Comparison of ENCODE assay signal across 9 cellular contexts in genomic region chr1:32652244-32652962, GRCh38. TPM values are rescaled to one million over a fixed set of nuclear protein-coding genes. Genes with fewer than 3 reads are reported as not detected.
DNase-seq lines count a peak whose midpoint lies in the region; ATAC-seq and TF ChIP-seq lines count a peak whose summit lies in the region.
"Had no signal": no experiment of that assay in that cellular context is flagged by ENCODE, and none has a peak within 500 bp of the region (broad histone marks: within the 10 kb centered on the region; RNA-seq: fewer than 3 reads in every experiment).

No MANE protein-coding gene starts in this region.

- TF ChIP-seq CTCF in CD8-positive, alpha-beta T cell (IDR thresholded peaks at IDR 0.05): no peak

- H4K8ac ChIP-seq in neuronal stem cell (ENCODE audit: low read depth, low read length): no peak overlapping the region

- peak overlapping the region; percentile 82 for H3K4me3 ChIP-seq in CD8-positive, alpha-beta T cell (ENCODE audit: low read depth, low read length)
- no peak overlapping the region for H3K4me3 ChIP-seq in effector memory CD4-positive, alpha-beta T cell (ENCODE audit: insufficient read depth, low read depth, low read length, poor library complexity, severe bottlenecking)
- peak overlapping the region in 1 of 2 donors; percentile 79 for H3K4me3 ChIP-seq in neuronal stem cell (ENCODE audit: low read length in 2 of 2)

- H3K23ac ChIP-seq in neuronal stem cell (ENCODE audit: low read depth, low read length, poor library complexity): no peak overlapping the region

- H3K4me1 Mint-ChIP-seq in CD8-positive, alpha-beta T cell (ENCODE audit: low read depth): peaks cover 66% of the 10 kb centered on the region

- no peak overlapping the region for H3K27ac ChIP-seq in CD8-positive, alpha-beta T cell (ENCODE audit: low read depth, low read length)
- H3K27ac ChIP-seq in effector memory CD4-positive, alpha-beta T cell (ENCODE audit: insufficient read depth, low read length, poor library complexity, severe bottlenecking): peak overlapping the region; percentile 92
- no peak overlapping the region for H3K27ac ChIP-seq in neuronal stem cell (replicated peaks; ENCODE audit: low read length)

- H3K9ac ChIP-seq in neuronal stem cell (ENCODE audit: low read depth, low read length, poor library complexity): no peak overlapping the region

- H3K27me3 Mint-ChIP-seq in CD8-positive, alpha-beta T cell (ENCODE audit: low read depth): no peaks in the 10 kb centered on the region

- ATAC-seq in CD8-positive, alpha-beta T cell: no peak
- ATAC-seq in GM21381 (IDR thresholded peaks at IDR 0.05; ENCODE audit: unreplicated experiment) (no peak), GM21825 (IDR thresholded peaks at IDR 0.05; ENCODE audit: unreplicated experiment) (no peak), GM21360 (IDR thresholded peaks at IDR 0.05; ENCODE audit: unreplicated experiment) (no peak)

- no peak overlapping the region for H2BK12ac ChIP-seq in neuronal stem cell (ENCODE audit: low read length)

- no peaks in the 10 kb centered on the region for H3K9me3 ChIP-seq in CD8-positive, alpha-beta T cell (ENCODE audit: low read length)
- H3K9me3 ChIP-seq in effector memory CD4-positive, alpha-beta T cell (ENCODE audit: control insufficient read depth, low read length): no peaks in the 10 kb centered on the region
- peaks cover 0 to 7% of the 10 kb centered on the region in 2 donors for H3K9me3 ChIP-seq in neuronal stem cell (replicated peaks in 1 of 2; ENCODE audit: control insufficient read depth in 2 of 2, insufficient read depth in 1 of 2, low read depth in 1 of 2, low read length in 2 of 2)

- H2BK5ac ChIP-seq in neuronal stem cell (ENCODE audit: low read length): no peak overlapping the region

- H3K79me1 ChIP-seq in neuronal stem cell (ENCODE audit: low read depth, low read length): peaks cover 4% of the 10 kb centered on the region

- intact Hi-C loops in CD8-positive, alpha-beta T cell (cut with DNase I, micrococcal nuclease): loop anchor here (5.0 to 10.0 kb wide), 2 partner anchors 635 to 1358 kb away; partner anchors contain the start of genes SNRNP40 (in 1 of the 2) and ZCCHC17 (in 1 of the 2)

- no peaks in the 10 kb centered on the region for H3K27me3 ChIP-seq in CD8-positive, alpha-beta T cell (ENCODE audit: insufficient read depth, low read length)
- no peaks in the 10 kb centered on the region for H3K27me3 ChIP-seq in effector memory CD4-positive, alpha-beta T cell (replicated peaks; ENCODE audit: control insufficient read depth, insufficient read depth, low read length, poor library complexity, severe bottlenecking)
- no peaks in the 10 kb centered on the region for H3K27me3 ChIP-seq in neuronal stem cell (ENCODE audit: control insufficient read depth in 3 of 3, insufficient read depth in 3 of 3, low read depth in 1 of 3, low read length in 3 of 3)

- H3K18ac ChIP-seq in neuronal stem cell (ENCODE audit: low read length): no peak overlapping the region

- no CpG with 5 or more reads among the region's 16 CpGs for WGBS in neuronal stem cell (ENCODE audit: extremely low coverage in 2 of 2, insufficient read length in 2 of 2, insufficient replicate concordance in 1 of 2), 2 donors

- no peak overlapping the region for H2AK5ac ChIP-seq in neuronal stem cell (ENCODE audit: low read depth, low read length)

- H3K4me2 ChIP-seq in neuronal stem cell (ENCODE audit: insufficient read depth, low read length, poor library complexity, severe bottlenecking): peak overlapping the region; percentile 71

- H2AFZ ChIP-seq in neuronal stem cell (ENCODE audit: low read length): no peak overlapping the region

- H3K27ac Mint-ChIP-seq in CD8-positive, alpha-beta T cell: peak overlapping the region; percentile 99

- POLR2A ChIA-PET in CD8-positive, alpha-beta T cell (lab: Charles Lee): no interaction called here

- H4K91ac ChIP-seq in neuronal stem cell (ENCODE audit: low read depth, low read length, poor library complexity): no peak overlapping the region

- no peak overlapping the region for H2BK15ac ChIP-seq in neuronal stem cell (ENCODE audit: low read length)

- H3K4ac ChIP-seq in neuronal stem cell (ENCODE audit: low read length): no peak overlapping the region

- no peak for DNase-seq in CD8-positive, alpha-beta T cell
- DNase-seq in NCI-H69 (lab: John Stamatoyannopoulos, UW): peak; percentile 4
- DNase-seq in effector memory CD4-positive, alpha-beta T cell: no peak
- DNase-seq in neuronal stem cell (ENCODE audit: low spot score): no peak
- no peak for DNase-seq in NCI-H1048 (lab: John Stamatoyannopoulos, UW)
- DNase-seq: NCI-H526 treated with DMSO at 0.1 percent for 48 hours had no signal

- peak overlapping the region; percentile 93 for H3K4me3 Mint-ChIP-seq in CD8-positive, alpha-beta T cell

- CTCF ChIA-PET in CD8-positive, alpha-beta T cell (lab: Charles Lee): interaction anchor here (0.6 kb wide), 1 partner anchor 543 kb away, joined by 3 read pairs; no protein-coding TSS in a partner anchor

- no peak overlapping the region for H3K14ac ChIP-seq in neuronal stem cell (ENCODE audit: low read length)

- H3K4me1 ChIP-seq in CD8-positive, alpha-beta T cell (ENCODE audit: insufficient read depth, low read length): peaks cover 53% of the 10 kb centered on the region
- H3K4me1 ChIP-seq in effector memory CD4-positive, alpha-beta T cell (ENCODE audit: control insufficient read depth, insufficient read depth, low read length, poor library complexity, severe bottlenecking): peaks cover 20% of the 10 kb centered on the region
- H3K4me1 ChIP-seq in neuronal stem cell (ENCODE audit: control insufficient read depth in 2 of 2, insufficient read depth in 1 of 2, low read depth in 1 of 2, low read length in 2 of 2): peaks cover 5% of the 10 kb centered on the region in 2 donors

- no peaks in the 10 kb centered on the region for H3K9me3 Mint-ChIP-seq in CD8-positive, alpha-beta T cell

- H3K36me3 ChIP-seq in CD8-positive, alpha-beta T cell (ENCODE audit: insufficient read depth, low read length): peaks cover 18% of the 10 kb centered on the region
- H3K36me3 ChIP-seq in effector memory CD4-positive, alpha-beta T cell (ENCODE audit: control insufficient read depth, insufficient read depth, low read length): peaks cover 16% of the 10 kb centered on the region
- peaks cover 24 to 64% of the 10 kb centered on the region in 2 donors for H3K36me3 ChIP-seq in neuronal stem cell (replicated peaks in 1 of 2; ENCODE audit: control insufficient read depth in 2 of 2, insufficient read depth in 2 of 2, low read length in 2 of 2)

- H2BK120ac ChIP-seq in neuronal stem cell (ENCODE audit: low read depth, low read length): no peak overlapping the region

- H3K36me3 Mint-ChIP-seq in CD8-positive, alpha-beta T cell: peaks cover 60% of the 10 kb centered on the region

RNA-seq across cellular contexts. Expression of gene RBBP4, which starts 1.4 kb away (rescaled TPM):
- 100 to 1,000 TPM; 109 to 121 TPM for total RNA-seq in CD8-positive, alpha-beta T cell
- 209 TPM for polyA plus RNA-seq in neuronal stem cell (2013, experiment 1 of 2)
- polyA plus RNA-seq in neuronal stem cell (2013, experiment 2 of 2): 210 TPM

RNA-seq across cellular contexts. Expression of gene ZBTB8OS, which starts 2.1 kb away (rescaled TPM):
- 10 to 100 TPM; 25.9 to 26.8 TPM for total RNA-seq in CD8-positive, alpha-beta T cell
- polyA plus RNA-seq in neuronal stem cell (2013, experiment 1 of 2): 43.1 TPM
- polyA plus RNA-seq in neuronal stem cell (2013, experiment 2 of 2): 44.1 TPM

RNA-seq across cellular contexts. Expression of gene SYNC, which starts 50.2 kb away (rescaled TPM):
- total RNA-seq in CD8-positive, alpha-beta T cell: not detected
- polyA plus RNA-seq in neuronal stem cell (2013, experiment 1 of 2): 0.03 TPM
- 0.03 TPM for polyA plus RNA-seq in neuronal stem cell (2013, experiment 2 of 2)
